Comparison of ENCODE assay signal across 1 cellular context in the genomic region with DNA sequence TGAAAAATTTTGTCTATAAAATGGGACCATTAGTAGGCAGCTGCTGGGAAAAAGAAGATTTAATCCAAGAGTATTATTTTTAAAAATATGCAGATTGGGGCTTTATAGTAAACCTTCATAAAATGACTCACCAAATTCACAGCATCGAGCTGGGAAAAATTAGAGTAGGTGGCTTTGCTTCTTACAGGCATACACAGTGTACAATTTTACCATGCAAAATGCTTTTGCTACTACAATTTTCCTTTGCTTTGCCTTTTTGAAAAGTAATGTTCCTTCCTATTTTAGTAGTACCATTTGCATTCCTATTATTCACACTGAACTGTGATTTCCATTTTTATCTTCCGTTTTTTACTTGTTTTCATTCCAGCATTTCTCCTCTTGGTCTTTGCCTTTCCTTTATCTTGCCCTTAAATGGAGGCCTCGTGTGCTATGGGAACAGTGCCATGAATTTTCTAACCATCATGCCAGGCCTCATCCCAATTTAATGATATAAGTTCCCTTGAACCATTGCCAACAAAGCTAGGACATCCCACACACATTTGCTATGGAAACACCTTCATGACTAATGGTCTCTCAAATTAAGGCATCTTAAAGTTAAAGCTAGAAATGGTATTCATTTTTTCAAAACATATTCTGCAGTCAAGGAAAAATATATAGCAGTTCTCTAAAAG.
TF ChIP-seq lines count a peak whose summit lies in the region.

No MANE protein-coding gene starts in this region.

TF ChIP-seq in endothelial cell of umbilical vein, 7 proteins besides CTCF, POLR2A, EP300 and RAD21 (continued from another document):
- TF ChIP-seq EZH2 (IDR thresholded peaks at IDR 0.05; ENCODE audit: borderline replicate concordance, low read depth, low read length, severe bottlenecking) (no peak), MYC (IDR thresholded peaks at IDR 0.05; ENCODE audit: low read depth, low read length) (no peak), GATA2 (IDR thresholded peaks at IDR 0.05; ENCODE audit: insufficient read depth, insufficient read length, low read depth, low read length) (no peak), FOS (IDR thresholded peaks at IDR 0.05; ENCODE audit: borderline replicate concordance, insufficient read depth, low read length) (no peak)
